29 cellular contexts compared by ENCODE assay signal in genomic region chr1:234226819-234227165, GRCh38.
"Had no signal": no experiment of that assay in that cellular context is flagged by ENCODE, and none has a peak within 500 bp of the region (broad histone marks: within the 10 kb centered on the region; RNA-seq: fewer than 3 reads in every experiment).

No MANE protein-coding gene starts in this region.

- H3K27ac ChIP-seq: colonic mucosa, esophagus muscularis mucosa, heart right ventricle, left lung, ovary, psoas muscle, thoracic aorta, tibial nerve, upper lobe of left lung, uterus had no signal

- H3K36me3 Mint-ChIP-seq: stimulated activated naive B cell treated with anti-CD40 and anti-IgM and Interleukin-4, amounts not matched to agents 10 μg/mL and 1 μg/mL and 100 μg/mL, for 72 hours had no signal

- DNase-seq: colonic mucosa; effector CD8-positive, alpha-beta T cell; glutamatergic neuron; heart right ventricle; hippocampal formation; left cardiac atrium; left lung; mesenchymal stem cell; midbrain; naive thymus-derived CD4-positive, alpha-beta T cell; occipital lobe; ovary; posterior cingulate gyrus; psoas muscle; right cardiac atrium; small intestine; stimulated activated CD4-positive, alpha-beta T cell treated with anti-CD3 and anti-CD28 coated beads, Interleukin-15, amount 100 ng/mL, for 24 hours; stimulated activated CD4-positive, alpha-beta T cell treated with anti-CD3 and anti-CD28 coated beads, Interleukin-2, amount 100 ng/mL, for 48 hours; uterus had no signal

- H3K4me1 ChIP-seq: colonic mucosa, esophagus muscularis mucosa, left lung, psoas muscle, tibial nerve, uterus had no signal

- H3K4me3 ChIP-seq: colonic mucosa, esophagus muscularis mucosa, heart right ventricle, left lung, ovary, psoas muscle, thoracic aorta, tibial nerve, upper lobe of left lung, uterus had no signal

- H3K36me3 ChIP-seq: colonic mucosa, esophagus muscularis mucosa, heart right ventricle, left lung, ovary, thoracic aorta, tibial nerve, upper lobe of left lung, uterus had no signal

- FAIRE-seq: endothelial cell of umbilical vein, islet of Langerhans, small intestine had no signal

- H3K9me3 Mint-ChIP-seq: dendritic cell treated with granulocyte-macrophage colony-stimulating factor and Interleukin-4, amounts not matched to agents 40 ng/mL and 50 ng/mL, for 4 days; naive thymus-derived CD4-positive, alpha-beta T cell; nephron; stimulated activated naive B cell treated with anti-CD40 and anti-IgM and Interleukin-4, amounts not matched to agents 10 μg/mL and 1 μg/mL and 100 μg/mL, for 72 hours; stimulated activated naive CD8-positive, alpha-beta T cell treated with anti-CD3 and anti-CD28 coated beads, Interleukin-15, Interleukin-2, amounts not matched to agents 100 ng/mL and 50 ng/mL, for 24 hours had no signal

- H3K4me3 Mint-ChIP-seq: dendritic cell treated with granulocyte-macrophage colony-stimulating factor and Interleukin-4, amounts not matched to agents 40 ng/mL and 50 ng/mL, for 4 days; naive thymus-derived CD4-positive, alpha-beta T cell; nephron; stimulated activated naive B cell treated with anti-CD40 and anti-IgM and Interleukin-4, amounts not matched to agents 10 μg/mL and 1 μg/mL and 100 μg/mL, for 72 hours; stimulated activated naive CD8-positive, alpha-beta T cell treated with anti-CD3 and anti-CD28 coated beads, Interleukin-15, Interleukin-2, amounts not matched to agents 100 ng/mL and 50 ng/mL, for 24 hours had no signal

- H3K27ac Mint-ChIP-seq: dendritic cell treated with granulocyte-macrophage colony-stimulating factor and Interleukin-4, amounts not matched to agents 40 ng/mL and 50 ng/mL, for 4 days; nephron; stimulated activated naive B cell treated with anti-CD40 and anti-IgM and Interleukin-4, amounts not matched to agents 10 μg/mL and 1 μg/mL and 100 μg/mL, for 72 hours; stimulated activated naive CD8-positive, alpha-beta T cell treated with anti-CD3 and anti-CD28 coated beads, Interleukin-15, Interleukin-2, amounts not matched to agents 100 ng/mL and 50 ng/mL, for 24 hours had no signal

- ATAC-seq: heart right ventricle; left cardiac atrium; left lung; naive thymus-derived CD4-positive, alpha-beta T cell; psoas muscle; right cardiac atrium had no signal

- H3K27me3 ChIP-seq: colonic mucosa, ovary, tibial nerve, upper lobe of left lung, uterus had no signal

- H3K9me3 ChIP-seq: colonic mucosa, esophagus muscularis mucosa, heart right ventricle, left lung, ovary, psoas muscle, thoracic aorta, tibial nerve, upper lobe of left lung, uterus had no signal
